35 cellular contexts compared by ENCODE assay signal in the genomic region with DNA sequence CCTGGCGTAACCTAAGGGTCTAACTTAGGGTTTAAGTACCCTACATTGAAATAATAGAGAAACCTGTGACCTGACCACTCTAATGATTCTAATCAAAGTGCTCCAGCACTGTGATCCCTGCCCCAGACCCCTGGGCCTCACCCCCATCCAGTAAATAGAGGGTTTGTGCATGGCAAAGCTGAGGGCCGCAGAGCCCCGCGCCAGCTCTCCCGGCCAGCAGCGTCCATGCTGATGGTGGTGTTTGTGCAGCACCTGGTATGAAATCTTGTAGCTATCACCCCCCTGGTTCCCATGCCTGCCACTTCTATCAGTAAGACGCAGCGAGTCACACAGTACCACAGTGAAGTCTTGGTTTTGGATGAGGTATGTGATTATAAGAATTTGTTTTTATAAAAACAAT.
"Had no signal": no experiment of that assay in that cellular context is flagged by ENCODE, and none has a peak within 500 bp of the region (broad histone marks: within the 10 kb centered on the region; RNA-seq: fewer than 3 reads in every experiment).

No MANE protein-coding gene starts in this region.

- H3K27me3 Mint-ChIP-seq: activated CD4-positive, alpha-beta memory T cell treated with anti-CD3 and anti-CD28 coated beads for 36 hours; activated CD8-positive, alpha-beta T cell treated with anti-CD3 and anti-CD28 coated beads for 36 hours; brain had no signal

- H3K27ac ChIP-seq: adrenal gland, cardiac muscle cell, VCaP had no signal

- DNase-seq: activated B cell treated with CpG ODN at 0.5 μM for 24 hours; activated CD4-positive, alpha-beta memory T cell treated with anti-CD3 and anti-CD28 coated beads for 36 hours; activated CD4-positive, alpha-beta T cell treated with anti-CD3 and anti-CD28 coated beads for 4 hours; activated CD4-positive, alpha-beta T cell treated with anti-CD3 and anti-CD28 coated beads, Interleukin-2, amount 10 ng/mL, durations not matched to agents 24 days and 14 days; activated CD4-positive, alpha-beta T cell treated with anti-CD3 and anti-CD28 coated beads, Interleukin-2, amount 50 U/mL, for 1 hour; activated CD4-positive, alpha-beta T cell treated with anti-CD3 and anti-CD28 coated beads, Interleukin-2, amount 50 U/mL, for 4 hours; activated CD4-positive, CD25-positive, alpha-beta regulatory T cell treated with anti-CD3 and anti-CD28 coated beads, Interleukin-2, amount 50 U/mL, for 72 hours; activated CD8-positive, alpha-beta memory T cell treated with anti-CD3 and anti-CD28 coated beads, Interleukin-2, amount 50 U/mL, for 4 hours; activated CD8-positive, alpha-beta T cell treated with anti-CD3 and anti-CD28 coated beads for 36 hours; activated effector memory CD4-positive, alpha-beta T cell treated with anti-CD3 and anti-CD28 coated beads, Interleukin-2, amount 50 U/mL, for 16 hours; activated gamma-delta T cell treated with Interleukin-2 at 50 U/mL for 16 hours; activated naive CD4-positive, alpha-beta T cell; activated naive CD4-positive, alpha-beta T cell treated with anti-CD3 and anti-CD28 coated beads for 36 hours; activated naive CD4-positive, alpha-beta T cell treated with anti-CD3 and anti-CD28 coated beads, Interleukin-2, amount 50 U/mL, for 16 hours; activated naive CD8-positive, alpha-beta T cell treated with anti-CD3 and anti-CD28 coated beads for 36 hours; activated T-cell treated with anti-CD3 and anti-CD28 coated beads for 4 hours; activated T-cell treated with anti-CD3 and anti-CD28 coated beads, Interleukin-2, amount 50 U/mL, for 1 hour; activated T-cell treated with anti-CD3 and anti-CD28 coated beads, Interleukin-2, amount 50 U/mL, for 4 hours; activated T-cell treated with anti-CD3 and anti-CD28 coated beads, Interleukin-2, amount 50 U/mL, for 72 hours; adrenal gland; amniotic stem cell; aorta; caudate nucleus; T-helper 1 cell; T-helper 2 cell; T-helper 9 cell had no signal

- H3K27me3 ChIP-seq: adrenal gland, cardiac muscle cell had no signal

- H3K27ac Mint-ChIP-seq: activated B cell treated with CpG ODN at 0.5 μM for 24 hours; activated CD4-positive, alpha-beta memory T cell treated with anti-CD3 and anti-CD28 coated beads for 36 hours; activated CD4-positive, alpha-beta T cell treated with anti-CD3 and anti-CD28 coated beads, Interleukin-2, amount 10 ng/mL, durations not matched to agents 24 days and 14 days; activated CD8-positive, alpha-beta T cell treated with anti-CD3 and anti-CD28 coated beads for 36 hours; activated naive CD4-positive, alpha-beta T cell treated with anti-CD3 and anti-CD28 coated beads for 36 hours; activated naive CD4-positive, alpha-beta T cell treated with anti-CD3 and anti-CD28 coated beads, Interleukin-2, amount 50 U/mL, for 72 hours; activated naive CD8-positive, alpha-beta T cell treated with anti-CD3 and anti-CD28 coated beads for 36 hours; activated T-cell treated with anti-CD3 and anti-CD28 coated beads, Interleukin-2, amount 50 U/mL, for 72 hours; activated T-helper 1 cell treated with anti-CD3 and anti-CD28 coated beads, Interleukin-12 subunit alpha, Interleukin-12 subunit beta, Interleukin-2, Interleukin-4 antibody, amounts not matched to agents 30 ng/mL and 10 ng/mL and 1 ng/mL, durations not matched to agents 14 hours and 24 hours and 36 hours; activated T-helper 17 cell treated with anti-CD3 and anti-CD28 coated beads, Interleukin-2, amount 50 U/mL, for 72 hours; T-helper 1 cell treated with Interleukin-12 subunit alpha and Interleukin-12 subunit beta and Interleukin-4 antibody, amounts not matched to agents 30 μg/mL and 1 μg/mL, for 36 hours; T-helper 2 cell treated with Interferon-gamma antibody and Interleukin-4, amounts not matched to agents 5 μg/mL and 100 μg/mL, for 36 hours had no signal

- ATAC-seq: activated CD8-positive, alpha-beta T cell treated with anti-CD3 and anti-CD28 coated beads for 36 hours; activated naive CD4-positive, alpha-beta T cell treated with anti-CD3 and anti-CD28 coated beads, Interleukin-2, amount 50 U/mL, for 72 hours; activated T-cell treated with anti-CD3 and anti-CD28 coated beads, Interleukin-2, amount 50 U/mL, for 4 hours; activated T-cell treated with anti-CD3 and anti-CD28 coated beads, Interleukin-2, amount 50 U/mL, for 72 hours; activated T-helper 17 cell treated with anti-CD3 and anti-CD28 coated beads, Interleukin-2, amount 50 U/mL, for 72 hours had no signal

- H3K4me3 Mint-ChIP-seq: activated B cell treated with CpG ODN at 0.5 μM for 24 hours; activated CD4-positive, alpha-beta memory T cell treated with anti-CD3 and anti-CD28 coated beads for 36 hours; activated CD4-positive, alpha-beta T cell treated with anti-CD3 and anti-CD28 coated beads, Interleukin-2, amount 10 ng/mL, durations not matched to agents 24 days and 14 days; activated CD8-positive, alpha-beta T cell treated with anti-CD3 and anti-CD28 coated beads for 36 hours; activated naive CD4-positive, alpha-beta T cell treated with anti-CD3 and anti-CD28 coated beads for 36 hours; activated naive CD8-positive, alpha-beta T cell treated with anti-CD3 and anti-CD28 coated beads for 36 hours; activated T-cell treated with anti-CD3 and anti-CD28 coated beads, Interleukin-2, amount 50 U/mL, for 4 hours; activated T-cell treated with anti-CD3 and anti-CD28 coated beads, Interleukin-2, amount 50 U/mL, for 72 hours; activated T-helper 1 cell treated with anti-CD3 and anti-CD28 coated beads, Interleukin-12 subunit alpha, Interleukin-12 subunit beta, Interleukin-2, Interleukin-4 antibody, amounts not matched to agents 30 ng/mL and 10 ng/mL and 1 ng/mL, durations not matched to agents 14 hours and 24 hours and 36 hours; activated T-helper 17 cell treated with anti-CD3 and anti-CD28 coated beads, Interleukin-2, amount 50 U/mL, for 72 hours; brain; central memory CD8-positive, alpha-beta T cell; T-helper 1 cell treated with Interleukin-12 subunit alpha and Interleukin-12 subunit beta and Interleukin-4 antibody, amounts not matched to agents 30 μg/mL and 1 μg/mL, for 36 hours; T-helper 2 cell treated with Interferon-gamma antibody and Interleukin-4, amounts not matched to agents 5 μg/mL and 100 μg/mL, for 36 hours had no signal

- H3K36me3 Mint-ChIP-seq: activated CD4-positive, alpha-beta memory T cell treated with anti-CD3 and anti-CD28 coated beads for 36 hours; activated naive CD4-positive, alpha-beta T cell treated with anti-CD3 and anti-CD28 coated beads, Interleukin-2, amount 50 U/mL, for 72 hours; activated naive CD8-positive, alpha-beta T cell treated with anti-CD3 and anti-CD28 coated beads for 36 hours had no signal

- H3K36me3 ChIP-seq: adrenal gland, cardiac muscle cell had no signal

- H3K9me3 ChIP-seq: adrenal gland had no signal

- H3K4me3 ChIP-seq: adrenal gland, cardiac muscle cell had no signal

- H3K4me1 Mint-ChIP-seq: activated B cell treated with CpG ODN at 0.5 μM for 24 hours; activated CD4-positive, alpha-beta T cell treated with anti-CD3 and anti-CD28 coated beads, Interleukin-2, amount 10 ng/mL, durations not matched to agents 24 days and 14 days; activated naive CD8-positive, alpha-beta T cell treated with anti-CD3 and anti-CD28 coated beads for 36 hours; activated T-helper 17 cell treated with anti-CD3 and anti-CD28 coated beads, Interleukin-2, amount 50 U/mL, for 72 hours; central memory CD8-positive, alpha-beta T cell had no signal

- H3K9me3 Mint-ChIP-seq: activated B cell treated with CpG ODN at 0.5 μM for 24 hours; activated CD4-positive, alpha-beta memory T cell treated with anti-CD3 and anti-CD28 coated beads for 36 hours; activated CD4-positive, alpha-beta T cell treated with anti-CD3 and anti-CD28 coated beads, Interleukin-2, amount 10 ng/mL, durations not matched to agents 24 days and 14 days; activated CD8-positive, alpha-beta T cell treated with anti-CD3 and anti-CD28 coated beads for 36 hours; activated naive CD4-positive, alpha-beta T cell treated with anti-CD3 and anti-CD28 coated beads for 36 hours; activated naive CD4-positive, alpha-beta T cell treated with anti-CD3 and anti-CD28 coated beads, Interleukin-2, amount 50 U/mL, for 72 hours; activated naive CD8-positive, alpha-beta T cell treated with anti-CD3 and anti-CD28 coated beads for 36 hours; activated T-cell treated with anti-CD3 and anti-CD28 coated beads, Interleukin-2, amount 50 U/mL, for 4 hours; activated T-cell treated with anti-CD3 and anti-CD28 coated beads, Interleukin-2, amount 50 U/mL, for 72 hours; activated T-helper 1 cell treated with anti-CD3 and anti-CD28 coated beads, Interleukin-12 subunit alpha, Interleukin-12 subunit beta, Interleukin-2, Interleukin-4 antibody, amounts not matched to agents 30 ng/mL and 10 ng/mL and 1 ng/mL, durations not matched to agents 14 hours and 24 hours and 36 hours; activated T-helper 17 cell treated with anti-CD3 and anti-CD28 coated beads, Interleukin-2, amount 50 U/mL, for 72 hours; central memory CD8-positive, alpha-beta T cell; T-helper 1 cell treated with Interleukin-12 subunit alpha and Interleukin-12 subunit beta and Interleukin-4 antibody, amounts not matched to agents 30 μg/mL and 1 μg/mL, for 36 hours; T-helper 2 cell treated with Interferon-gamma antibody and Interleukin-4, amounts not matched to agents 5 μg/mL and 100 μg/mL, for 36 hours had no signal
